ENCODE assay signal across 8 cellular contexts in genomic region chr9:5186416-5187169, GRCh38. TPM values are rescaled to one million over a fixed set of nuclear protein-coding genes. Genes with fewer than 3 reads are reported as not detected.
A peak's percentile ranks its signal among the peaks of the same experiment; 100 is the strongest.
DNase-seq lines count a peak whose midpoint lies in the region; ATAC-seq, FAIRE-seq and TF ChIP-seq lines count a peak whose summit lies in the region.

No MANE protein-coding gene starts in this region.

- H3K4me1 ChIP-seq in BE2C = no peaks in the 10 kb centered on the region
- no peaks in the 10 kb centered on the region for H3K4me1 ChIP-seq in GM23248 (ENCODE audit: insufficient read depth)
- no peaks in the 10 kb centered on the region for H3K4me1 ChIP-seq in H1 (replicated peaks in 1 of 4; ENCODE audit: control insufficient read depth in 3 of 4, insufficient read depth in 4 of 4, low read length in 3 of 4)
- no peaks in the 10 kb centered on the region for H3K4me1 ChIP-seq in mesendoderm (ENCODE audit: control insufficient read depth, low read depth, low read length)

- in situ Hi-C loops in GM23248 (cut with MboI) = loop anchor here (5.0 kb wide), 1 partner anchor 411 kb away; no protein-coding TSS in a partner anchor

- H4K5ac ChIP-seq in H1 (ENCODE audit: insufficient read length, low read depth, low read length) (no peak overlapping the region), mesendoderm (ENCODE audit: low read length) (no peak overlapping the region)

- H3K79me2 ChIP-seq in GM23248 (ENCODE audit: insufficient read depth) = no peaks in the 10 kb centered on the region
- H3K79me2 ChIP-seq in H1 (ENCODE audit: control insufficient read depth in 1 of 2, insufficient read depth in 2 of 2, low read length in 2 of 2) = no peaks in the 10 kb centered on the region
- no peaks in the 10 kb centered on the region for H3K79me2 ChIP-seq in mesendoderm (ENCODE audit: control insufficient read depth, insufficient read depth, low read length)

- no peak overlapping the region for H2AFZ ChIP-seq in GM23248
- 0 out of 2 replicates have a peak overlapping the region, but pooled peaks have one; percentile 28 for H2AFZ ChIP-seq in H1 (ENCODE audit: low read length)

- H3K27ac ChIP-seq in GM23248 = no peak overlapping the region
- no peak overlapping the region for H3K27ac ChIP-seq in H1 (ENCODE audit: low read depth, low read length)
- no peak overlapping the region for H3K27ac ChIP-seq in mesendoderm (ENCODE audit: low read depth, low read length)

- H3K36me3 Mint-ChIP-seq in stimulated activated naive CD8-positive, alpha-beta T cell treated with anti-CD3 and anti-CD28 coated beads, Interleukin-15, Interleukin-2, amounts not matched to agents 100 ng/mL and 50 ng/mL, for 24 hours (ENCODE audit: low read depth) = no peaks in the 10 kb centered on the region

- H3K9me3 ChIP-seq in BE2C (no peaks in the 10 kb centered on the region), GM23248 (ENCODE audit: low read depth) (no peaks in the 10 kb centered on the region), H1 (ENCODE audit: insufficient read depth in 2 of 2, low read depth in 1 of 2, low read length in 1 of 2) (no peaks in the 10 kb centered on the region; a peak in 1 of 4 replicates)

- H2BK5ac ChIP-seq in H1 (ENCODE audit: low read depth, low read length) = no peak overlapping the region
- H2BK5ac ChIP-seq in mesendoderm (ENCODE audit: low read length) = no peak overlapping the region

- no peak for TF ChIP-seq POLR2A in H1 (IDR thresholded peaks at IDR 0.05; ENCODE audit: control extremely low read depth in 1 of 2, low read depth in 2 of 2, low read length in 2 of 2)

- H3K27ac Mint-ChIP-seq in stimulated activated naive CD8-positive, alpha-beta T cell treated with anti-CD3 and anti-CD28 coated beads, Interleukin-15, Interleukin-2, amounts not matched to agents 100 ng/mL and 50 ng/mL, for 24 hours = peak overlapping the region; percentile 51

- H2BK20ac ChIP-seq in H1 (ENCODE audit: low read length) = no peak overlapping the region

- H3K36me3 ChIP-seq in BE2C (no peaks in the 10 kb centered on the region), GM23248 (ENCODE audit: low read depth) (no peaks in the 10 kb centered on the region), H1 (ENCODE audit: control insufficient read depth in 2 of 4, insufficient read depth in 4 of 4, low read length in 3 of 4) (no peaks in the 10 kb centered on the region), mesendoderm (ENCODE audit: control insufficient read depth, insufficient read depth, low read length) (no peaks in the 10 kb centered on the region)

- peak; percentile 82 for TF ChIP-seq CTCF in BE2C (IDR thresholded peaks at IDR 0.05; ENCODE audit: low read depth, low read length)
- peak; percentile 55 to 82 (median 80) for TF ChIP-seq CTCF in H1 (IDR thresholded peaks at IDR 0.05; ENCODE audit: control extremely low read depth in 1 of 3, insufficient read depth in 1 of 3, low read depth in 1 of 3, low read length in 3 of 3)

- no peaks in the 10 kb centered on the region for H3K23me2 ChIP-seq in H1 (ENCODE audit: low read depth, low read length)

- H3K27me3 ChIP-seq in BE2C (no peaks in the 10 kb centered on the region), GM23248 (replicated peaks; ENCODE audit: insufficient read depth) (peaks cover 3% of the 10 kb centered on the region; the same call in 1 of the 2 replicates), H1 (replicated peaks in 1 of 4; ENCODE audit: control insufficient read depth in 3 of 4, extremely low read depth in 1 of 4, insufficient read depth in 3 of 4, low read length in 3 of 4) (no peaks in the 10 kb centered on the region), mesendoderm (ENCODE audit: insufficient read depth, low read length, poor library complexity) (no peaks in the 10 kb centered on the region)

- TF ChIP-seq RAD21 in H1 (IDR thresholded peaks at IDR 0.05 in 1 of 2, conservative IDR thresholded peaks at IDR 0.05 in 1 of 2; ENCODE audit: low read depth in 2 of 2, low read length in 2 of 2) = peak; percentile 93

- H3K9me3 Mint-ChIP-seq in stimulated activated naive CD8-positive, alpha-beta T cell treated with anti-CD3 and anti-CD28 coated beads, Interleukin-15, Interleukin-2, amounts not matched to agents 100 ng/mL and 50 ng/mL, for 24 hours = no peaks in the 10 kb centered on the region

- peak; percentile 39 for DNase-seq in BE2C
- DNase-seq in GM23248 = peak; percentile 74
- DNase-seq in NCI-H226 = peak; percentile 37
- peak; percentile 13 to 55 for DNase-seq in activated CD4-positive, alpha-beta T cell treated with anti-CD3 and anti-CD28 coated beads, Interleukin-2, amount 50 U/mL, for 24 hours (ENCODE audit: low read depth in 1 of 2, low spot score in 1 of 2)
- DNase-seq in H1 (ENCODE audit: low read depth in 1 of 2, low spot score in 2 of 2) = peak in 1 of 2 experiments; percentile 25
- DNase-seq in mesendoderm = peak; percentile 79

- H4K20me1 ChIP-seq in GM23248 (ENCODE audit: insufficient read depth) (no peaks in the 10 kb centered on the region), H1 (replicated peaks in 1 of 2; ENCODE audit: control insufficient read depth in 1 of 2, insufficient read depth in 2 of 2, low read length in 2 of 2) (no peaks in the 10 kb centered on the region)

- ATAC-seq in GM19463 (IDR thresholded peaks at IDR 0.05; ENCODE audit: unreplicated experiment) = no peak

- H4K8ac ChIP-seq in H1 (ENCODE audit: extremely low read depth, insufficient read depth, low read length) (no peak overlapping the region), mesendoderm (ENCODE audit: low read depth, low read length) (no peak overlapping the region)

- H2BK12ac ChIP-seq in H1 (ENCODE audit: low read depth, low read length) = no peak overlapping the region

- no peaks in the 10 kb centered on the region for H3K79me1 ChIP-seq in H1 (ENCODE audit: low read depth, low read length)
- H3K79me1 ChIP-seq in mesendoderm (ENCODE audit: low read length) = no peaks in the 10 kb centered on the region

- no peaks in the 10 kb centered on the region for H3K9me2 ChIP-seq in GM23248 (ENCODE audit: insufficient read depth)

- peaks cover 41% of the 10 kb centered on the region for H3K4me1 Mint-ChIP-seq in stimulated activated naive CD8-positive, alpha-beta T cell treated with anti-CD3 and anti-CD28 coated beads, Interleukin-15, Interleukin-2, amounts not matched to agents 100 ng/mL and 50 ng/mL, for 24 hours (ENCODE audit: low read depth)

- H3K56ac ChIP-seq in H1 (replicated peaks; ENCODE audit: insufficient read length, low read depth, low read length) = no peak overlapping the region
- no peak overlapping the region for H3K56ac ChIP-seq in mesendoderm (ENCODE audit: low read length)

- H3K4me3 Mint-ChIP-seq in stimulated activated naive CD8-positive, alpha-beta T cell treated with anti-CD3 and anti-CD28 coated beads, Interleukin-15, Interleukin-2, amounts not matched to agents 100 ng/mL and 50 ng/mL, for 24 hours = no peak overlapping the region

- FAIRE-seq in H1 (lab: Jason Lieb, UNC) = peak; percentile 87

- no peak for TF ChIP-seq EP300 in H1 (IDR thresholded peaks at IDR 0.05; ENCODE audit: borderline replicate concordance in 1 of 2, low read depth in 2 of 2, low read length in 2 of 2)

- no peak overlapping the region for H4K91ac ChIP-seq in H1 (replicated peaks; ENCODE audit: insufficient read length, low read length)

- no peak overlapping the region for H3K4me2 ChIP-seq in GM23248 (ENCODE audit: unreplicated experiment)
- H3K4me2 ChIP-seq in H1 (ENCODE audit: insufficient read depth in 1 of 2, low read depth in 2 of 2, low read length in 2 of 2) = no peak overlapping the region
- H3K4me2 ChIP-seq in mesendoderm (ENCODE audit: low read length) = no peak overlapping the region

- H3K23ac ChIP-seq in H1 (ENCODE audit: insufficient read length) = no peak overlapping the region
- H3K23ac ChIP-seq in mesendoderm (ENCODE audit: low read length) = no peak overlapping the region

- CTCF ChIA-PET in H1 (lab: Charles Lee; ENCODE audit: partially characterized antibody) = interaction anchor here (0.6 to 4.9 kb wide), 48 partner anchors 9 to 802 kb away, joined by 3 to 39 read pairs (median 4); no protein-coding TSS in a partner anchor

- no peak overlapping the region for H3K4me3 ChIP-seq in BE2C (ENCODE audit: low read depth, low read length)
- H3K4me3 ChIP-seq in GM23248 = no peak overlapping the region
- H3K4me3 ChIP-seq in H1 (ENCODE audit: extremely low read depth in 1 of 4, insufficient read depth in 2 of 4, low read depth in 3 of 4, low read length in 4 of 4) = no peak overlapping the region
- H3K4me3 ChIP-seq in mesendoderm (ENCODE audit: low read length) = no peak overlapping the region

- H2BK120ac ChIP-seq in H1 (replicated peaks; ENCODE audit: low read depth, low read length) (no peak overlapping the region), mesendoderm (ENCODE audit: low read depth, low read length) (no peak overlapping the region)

- H3K9ac ChIP-seq in GM23248 (no peak overlapping the region), H1 (replicated peaks in 1 of 4; ENCODE audit: extremely low read depth in 1 of 4, low read depth in 3 of 4, low read length in 3 of 4) (no peak overlapping the region), mesendoderm (ENCODE audit: low read length) (no peak overlapping the region)

- WGBS in GM23248 (ENCODE audit: low coverage in 1 of 2, low lambda C conversion rate in 2 of 2, missing lambda C conversion rate in 2 of 2), 2 experiments = 24 to 27% methylated on average over 8 of the region's 8 CpGs
- WGBS in H1 (ENCODE audit: extremely low coverage in 1 of 2, insufficient coverage in 1 of 2, insufficient read length in 1 of 2, insufficient replicate concordance in 2 of 2, low coverage in 1 of 2, low lambda C conversion rate in 2 of 2, missing lambda C conversion rate in 1 of 2), 2 experiments = 43% methylated on average over 8 of the region's 8 CpGs; no CpG with 5 or more reads in 1 of the 2 experiments
- WGBS in mesendoderm (ENCODE audit: extremely low coverage, insufficient coverage, low lambda C conversion rate) = no CpG with 5 or more reads among the region's 8 CpGs

- H3K18ac ChIP-seq in H1 (ENCODE audit: extremely low read depth, low read length) = no peak overlapping the region
- no peak overlapping the region for H3K18ac ChIP-seq in mesendoderm (ENCODE audit: low read length)

- H3K4ac ChIP-seq in H1 (replicated peaks; ENCODE audit: insufficient read length, low read depth, low read length) (no peak overlapping the region), mesendoderm (ENCODE audit: low read depth, low read length) (no peak overlapping the region)

- H2AK5ac ChIP-seq in H1 (ENCODE audit: low read depth, low read length) (no peak overlapping the region), mesendoderm (ENCODE audit: low read length) (no peak overlapping the region)

- no peaks in the 10 kb centered on the region for H3K27me3 Mint-ChIP-seq in stimulated activated naive CD8-positive, alpha-beta T cell treated with anti-CD3 and anti-CD28 coated beads, Interleukin-15, Interleukin-2, amounts not matched to agents 100 ng/mL and 50 ng/mL, for 24 hours

- no peaks in the 10 kb centered on the region for H3F3A ChIP-seq in GM23248 (ENCODE audit: insufficient read depth)

- POLR2A ChIA-PET in H1 (lab: Charles Lee; ENCODE audit: partially characterized antibody) = no interaction called here

- H2BK15ac ChIP-seq in H1 (ENCODE audit: low read length) (no peak overlapping the region), mesendoderm (replicated peaks; ENCODE audit: low read depth) (no peak overlapping the region)

- no peak overlapping the region for H3K14ac ChIP-seq in H1 (ENCODE audit: insufficient read length)

RNA-seq across cellular contexts. Expression of gene INSL6, which starts 1.2 kb away (rescaled TPM):
- polyA plus RNA-seq in BE2C (2012; ENCODE audit: insufficient read depth, insufficient read length, low read depth) = not detected
- total RNA-seq in GM23248 (2014; rRNA removed; shearing (Covaris generic)) = not detected in 2 replicates
- polyA plus RNA-seq in GM23248 (2016; fragmentation: Nextera tagmentation; extraction: Ambion mirVana) (not detected in 2 replicates), H1 (2011; rRNA removed) (not detected in 2 replicates)
- not detected in 2 replicates for total RNA-seq in H1 (2021; fragmentation: NEBNext Ultra II Directional; extraction: Animal tissue kit (Norgen Biotek cat#: 25700))
- polyA plus RNA-seq in H1 (2011; cell fraction: cytosol; rRNA removed) = not detected
- not detected for polyA plus RNA-seq in H1 (2011; cell fraction: nucleus; rRNA removed)
- not detected in 4 replicates for polyA plus RNA-seq in H1 (2012, experiment 1 of 2)
- not detected for polyA plus RNA-seq in H1 (2012, experiment 2 of 2)
- not detected for polyA plus RNA-seq in H1 (2013, experiment 1 of 2)
- polyA plus RNA-seq in H1 (2013, experiment 2 of 2) = not detected
- polyA minus RNA-seq in H1 (2011; rRNA and poly(A)+ RNA removed) = not detected in 2 replicates
- polyA minus RNA-seq in H1 (2011; cell fraction: cytosol; rRNA and poly(A)+ RNA removed) = not detected
- not detected for polyA minus RNA-seq in H1 (2011; cell fraction: nucleus; rRNA and poly(A)+ RNA removed)
- polyA plus RNA-seq in mesendoderm (2013, experiment 1 of 2) = not detected
- polyA plus RNA-seq in mesendoderm (2013, experiment 2 of 2) = not detected

RNA-seq across cellular contexts. Expression of gene INSL4, which starts 44.6 kb away (rescaled TPM):
- polyA plus RNA-seq in BE2C (2012; ENCODE audit: insufficient read depth, insufficient read length, low read depth) = not detected
- total RNA-seq in GM23248 (2014; rRNA removed; shearing (Covaris generic)) = not detected in 2 replicates
- not detected in 2 replicates for polyA plus RNA-seq in GM23248 (2016; fragmentation: Nextera tagmentation; extraction: Ambion mirVana)
- not detected in 2 replicates for total RNA-seq in H1 (2021; fragmentation: NEBNext Ultra II Directional; extraction: Animal tissue kit (Norgen Biotek cat#: 25700))
- polyA plus RNA-seq in H1 (2011; rRNA removed) = not detected in 2 replicates
- not detected for polyA plus RNA-seq in H1 (2011; cell fraction: cytosol; rRNA removed)
- not detected for polyA plus RNA-seq in H1 (2011; cell fraction: nucleus; rRNA removed)
- not detected in 4 replicates for polyA plus RNA-seq in H1 (2012, experiment 1 of 2)
- not detected for polyA plus RNA-seq in H1 (2012, experiment 2 of 2)
- not detected for polyA plus RNA-seq in H1 (2013, experiment 1 of 2)
- polyA plus RNA-seq in H1 (2013, experiment 2 of 2) = not detected
- polyA minus RNA-seq in H1 (2011; rRNA and poly(A)+ RNA removed) = not detected in 2 replicates
- polyA minus RNA-seq in H1 (2011; cell fraction: cytosol; rRNA and poly(A)+ RNA removed) = not detected
- not detected for polyA minus RNA-seq in H1 (2011; cell fraction: nucleus; rRNA and poly(A)+ RNA removed)
- polyA plus RNA-seq in mesendoderm (2013, experiment 1 of 2) = not detected
- not detected for polyA plus RNA-seq in mesendoderm (2013, experiment 2 of 2)
